ENCODE assay signal across 1 cellular context in the genomic region with DNA sequence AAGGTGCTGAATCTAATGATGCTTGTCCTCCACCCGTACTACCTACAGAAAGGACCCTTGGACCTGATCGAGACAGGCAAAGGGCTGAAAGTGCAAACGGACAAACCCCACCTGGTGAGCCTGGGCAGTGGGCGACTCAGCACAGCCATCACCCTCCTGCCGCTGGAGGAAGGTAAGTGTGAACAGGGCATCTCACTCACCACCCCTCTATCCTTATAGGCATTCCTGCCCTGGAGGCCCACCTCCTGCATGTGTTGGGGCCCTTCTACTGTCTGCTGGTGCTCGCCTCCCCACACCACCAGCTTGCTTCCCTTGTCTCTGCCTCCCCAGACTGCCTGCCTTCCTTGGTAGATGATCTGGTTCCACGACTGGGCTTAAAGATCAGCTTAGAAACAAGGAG.
TF ChIP-seq lines count a peak whose summit lies in the region.

No MANE protein-coding gene starts in this region.

TF ChIP-seq in H1, 55 proteins besides CTCF, POLR2A, EP300 and RAD21:
- TF ChIP-seq BRCA1 (IDR thresholded peaks at IDR 0.05; ENCODE audit: low read depth, low read length): no peak
- TF ChIP-seq, protein P1, sequence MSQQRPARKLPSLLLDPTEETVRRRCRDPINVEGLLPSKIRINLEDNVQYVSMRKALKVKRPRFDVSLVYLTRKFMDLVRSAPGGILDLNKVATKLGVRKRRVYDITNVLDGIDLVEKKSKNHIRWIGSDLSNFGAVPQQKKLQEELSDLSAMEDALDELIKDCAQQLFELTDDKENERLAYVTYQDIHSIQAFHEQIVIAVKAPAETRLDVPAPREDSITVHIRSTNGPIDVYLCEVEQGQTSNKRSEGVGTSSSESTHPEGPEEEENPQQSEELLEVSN (IDR thresholded peaks at IDR 0.05): no peak
- 0 out of 2 replicates have a peak, but pooled peaks have one; percentile 8 for TF ChIP-seq RBBP5 (IDR thresholded peaks at IDR 0.05; ENCODE audit: borderline replicate concordance, low read depth, low read length)
